Comparison of ENCODE assay signal across 15 cellular contexts in the genomic region with DNA sequence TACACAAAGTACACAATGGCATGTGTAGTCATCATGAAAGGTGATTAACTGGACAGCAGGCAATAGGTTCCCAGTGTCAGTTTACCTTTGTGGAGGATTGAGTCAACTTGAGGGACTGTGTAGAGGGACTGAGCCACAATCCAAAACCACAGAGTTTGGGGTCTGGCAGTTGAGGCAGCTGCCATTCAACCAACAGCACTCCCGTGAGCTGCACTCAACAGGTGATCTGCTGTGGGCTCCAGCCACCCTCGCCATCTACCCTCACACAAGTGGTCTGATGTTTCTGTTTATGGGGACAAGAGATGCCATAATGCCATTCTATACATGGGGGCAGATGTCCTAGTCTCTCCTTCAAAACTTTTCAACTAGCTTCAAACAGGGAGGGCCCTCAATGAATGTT. TPM values are rescaled to one million over a fixed set of nuclear protein-coding genes. Genes with fewer than 3 reads are reported as not detected.
"Had no signal": no experiment of that assay in that cellular context is flagged by ENCODE, and none has a peak within 500 bp of the region (broad histone marks: within the 10 kb centered on the region; RNA-seq: fewer than 3 reads in every experiment).

No MANE protein-coding gene starts in this region.

- H3K27ac ChIP-seq: epithelial cell of prostate, esophagus muscularis mucosa, ovary had no signal

- H3K27ac Mint-ChIP-seq: dendritic cell treated with granulocyte-macrophage colony-stimulating factor and Interleukin-4, amounts not matched to agents 40 ng/mL and 50 ng/mL, for 4 days; effector memory CD8-positive, alpha-beta T cell; progenitor cell of endocrine pancreas had no signal

- ATAC-seq: effector memory CD8-positive, alpha-beta T cell; gastrocnemius medialis; left lobe of liver; right cardiac atrium had no signal

- H3K27me3 ChIP-seq: gastrocnemius medialis, ovary had no signal

- DNase-seq: effector memory CD8-positive, alpha-beta T cell; gastrocnemius medialis; islet precursor cell; ovary; right cardiac atrium; stimulated activated CD4-positive, alpha-beta T cell treated with anti-CD3 and anti-CD28 coated beads, Interleukin-2, amount 100 ng/mL, for 48 hours; stimulated activated naive CD4-positive, alpha-beta T cell treated with Interleukin-2 at 50 U/mL for 16 hours; trophoblast cell had no signal

- H3K9me3 ChIP-seq: esophagus muscularis mucosa, gastrocnemius medialis, ovary had no signal

- H3K4me3 Mint-ChIP-seq: dendritic cell treated with granulocyte-macrophage colony-stimulating factor and Interleukin-4, amounts not matched to agents 40 ng/mL and 50 ng/mL, for 4 days; effector memory CD8-positive, alpha-beta T cell had no signal

- H3K9me3 Mint-ChIP-seq: dendritic cell treated with granulocyte-macrophage colony-stimulating factor and Interleukin-4, amounts not matched to agents 40 ng/mL and 50 ng/mL, for 4 days; effector memory CD8-positive, alpha-beta T cell; mesothelial cell of epicardium had no signal

RNA-seq across cellular contexts. Expression of a gene that starts 37.2 kb away (rescaled TPM):
- total RNA-seq: progenitor cell of endocrine pancreas, smooth muscle cell had no signal
